22 cellular contexts compared by ENCODE assay signal in the genomic region with DNA sequence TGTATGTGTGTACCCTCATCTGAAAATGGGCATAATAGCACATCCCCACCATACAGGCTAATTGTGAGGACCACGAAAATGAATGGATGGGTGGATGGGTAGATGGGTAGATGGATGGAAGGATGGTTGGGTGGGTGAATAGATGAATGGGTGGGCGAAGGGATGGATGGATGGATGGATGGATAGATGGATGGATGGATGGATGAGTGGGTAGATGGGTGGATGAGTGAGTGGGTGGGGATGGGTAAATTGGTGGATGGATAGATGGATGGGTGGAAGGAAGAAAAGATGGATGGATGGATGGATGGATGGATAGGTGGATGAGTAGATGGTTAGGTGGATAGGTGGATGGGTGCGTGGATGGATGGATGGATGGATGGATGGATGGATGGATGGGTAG. TPM values are rescaled to one million over a fixed set of nuclear protein-coding genes. Genes with fewer than 3 reads are reported as not detected.
"Had no signal": no experiment of that assay in that cellular context is flagged by ENCODE, and none has a peak within 500 bp of the region (broad histone marks: within the 10 kb centered on the region; RNA-seq: fewer than 3 reads in every experiment).

No MANE protein-coding gene starts in this region.

- H3K27ac ChIP-seq: colonic mucosa, gastrocnemius medialis, neutrophil, thyroid gland had no signal

- H3K27me3 ChIP-seq: colonic mucosa, gastrocnemius medialis, neutrophil, pancreas, stomach, thyroid gland had no signal

- FAIRE-seq: keratinocyte, pancreas had no signal

- H3K4me2 ChIP-seq: smooth muscle cell had no signal

- H3K9me3 ChIP-seq: colonic mucosa, gastrocnemius medialis, neutrophil, pancreas, stomach, thyroid gland had no signal

- ATAC-seq: esophagus mucosa; gastrocnemius medialis; natural killer cell; pancreas; sciatic nerve; stimulated activated effector memory CD8-positive, alpha-beta T cell treated with anti-CD3 and anti-CD28 coated beads, Interleukin-12 subunit alpha, Interleukin-12 subunit beta, amount 100 ng/mL, for 72 hours had no signal

- H3K4me3 ChIP-seq: colonic mucosa, gastrocnemius medialis, lung, pancreas, smooth muscle cell, stomach, thyroid gland had no signal

- DNase-seq: colonic mucosa; effector CD8-positive, alpha-beta T cell; endodermal cell; foreskin fibroblast; gastrocnemius medialis; head of caudate nucleus; natural killer cell; pancreas; stimulated activated CD4-positive, alpha-beta T cell treated with anti-CD3 and anti-CD28 coated beads, Interleukin-2, amount 100 ng/mL, for 24 hours; stimulated activated CD4-positive, alpha-beta T cell treated with anti-CD3 and anti-CD28 coated beads, Interleukin-4, amount 100 ng/mL, for 24 hours; stimulated activated naive CD4-positive, alpha-beta T cell treated with Interleukin-2 at 50 U/mL for 16 hours; stomach; thyroid gland; trophoblast cell had no signal

- H3K4me1 ChIP-seq: colonic mucosa had no signal

- H3K36me3 ChIP-seq: colonic mucosa, gastrocnemius medialis, neutrophil, pancreas, stomach, thyroid gland had no signal

RNA-seq across cellular contexts. Expression of a gene that starts 19.7 kb away (rescaled TPM):
- polyA plus RNA-seq: neural cell had no signal
